ENCODE assay signal across 21 cellular contexts in genomic region chr15:43932907-43933306, GRCh38.
A peak's percentile ranks its signal among the peaks of the same experiment; 100 is the strongest.
DNase-seq lines count a peak whose midpoint lies in the region; ATAC-seq, FAIRE-seq and TF ChIP-seq lines count a peak whose summit lies in the region.
"Had no signal": no experiment of that assay in that cellular context is flagged by ENCODE, and none has a peak within 500 bp of the region (broad histone marks: within the 10 kb centered on the region; RNA-seq: fewer than 3 reads in every experiment).

No MANE protein-coding gene starts in this region.

- H3K27ac ChIP-seq in IMR-90 (ENCODE audit: insufficient read depth, low read length) = no peak overlapping the region
- no peak overlapping the region for H3K27ac ChIP-seq in neural cell (ENCODE audit: low read length)
- no peak overlapping the region for H3K27ac ChIP-seq in pancreas
- H3K27ac ChIP-seq: colonic mucosa had no signal

- DNase-seq in AG20443 (ENCODE audit: low spot score) = peak; percentile 49
- no peak for DNase-seq in IMR-90
- DNase-seq in astrocyte of the spinal cord (ENCODE audit: low read depth, low spot score) = peak; percentile 14
- DNase-seq in cerebellar nuclear complex (lab: John Stamatoyannopoulos, UW) = no peak
- no peak for DNase-seq in SIG-M5 treated with dmso at 0.1 percent for 504 hours (lab: John Stamatoyannopoulos, UW; ENCODE audit: unreplicated experiment)
- no peak for DNase-seq in pancreas
- DNase-seq: activated CD4-positive, alpha-beta T cell treated with anti-CD3 and anti-CD28 coated beads, Interleukin-2, amount 50 U/mL, for 4 hours; activated naive CD4-positive, alpha-beta T cell treated with Interleukin-2 at 50 U/mL for 16 hours; activated T-cell treated with anti-CD3 and anti-CD28 coated beads for 4 hours; aorta; colonic mucosa; COR-L47; KBM-7; left colon; NCI-H1048; stimulated activated naive CD8-positive, alpha-beta T cell treated with anti-CD3 and anti-CD28 coated beads, Interleukin-15, amount 100 ng/mL, for 72 hours; T-helper 1 cell had no signal

- H4K5ac ChIP-seq in IMR-90 (ENCODE audit: low read depth, low read length) = no peak overlapping the region

- POLR2A ChIA-PET in IMR-90 (lab: Charles Lee; ENCODE audit: unreplicated experiment) = no interaction called here

- TF ChIP-seq CTCF in IMR-90 (conservative IDR thresholded peaks at IDR 0.05; ENCODE audit: low read depth, low read length) = no peak
- TF ChIP-seq CTCF in astrocyte of the spinal cord (IDR thresholded peaks at IDR 0.05; ENCODE audit: low read depth, low read length) = no peak
- TF ChIP-seq CTCF in neural cell (IDR thresholded peaks at IDR 0.05; ENCODE audit: poor library complexity, severe bottlenecking) = no peak
- TF ChIP-seq CTCF in pancreas (IDR thresholded peaks at IDR 0.05) = no peak

- H3K4me1 ChIP-seq in IMR-90 (ENCODE audit: control insufficient read depth, insufficient read depth, low read length) (peaks cover 5% of the 10 kb centered on the region; the same call in 1 of the 2 replicates), pancreas (no peaks in the 10 kb centered on the region)
- H3K4me1 ChIP-seq: colonic mucosa had no signal

- TF ChIP-seq EP300 in neural cell (conservative IDR thresholded peaks at IDR 0.05; ENCODE audit: poor library complexity, severe bottlenecking) = no peak

- intact Hi-C loops in IMR-90 (cut with micrococcal nuclease) (no loop called here), pancreas (cut with DNase I) (no loop called here)

- no peak overlapping the region for H3K4ac ChIP-seq in IMR-90 (ENCODE audit: low read depth, low read length)

- no peak overlapping the region for H2BK20ac ChIP-seq in IMR-90 (ENCODE audit: low read depth, low read length)

- CTCF ChIA-PET in IMR-90 (lab: Yijun Ruan, JAX) = no interaction called here

- no peak overlapping the region for H3K14ac ChIP-seq in IMR-90 (replicated peaks; ENCODE audit: low read depth, low read length)

- H2AFZ ChIP-seq in IMR-90 (replicated peaks; ENCODE audit: low read length, poor library complexity) = no peak overlapping the region
- no peak overlapping the region for H2AFZ ChIP-seq in neural cell (ENCODE audit: low read depth, low read length)

- H4K20me1 ChIP-seq in IMR-90 (ENCODE audit: insufficient read depth, low read length) (no peaks in the 10 kb centered on the region), neural cell (ENCODE audit: insufficient read depth) (no peaks in the 10 kb centered on the region)

- no peak overlapping the region for H2BK15ac ChIP-seq in IMR-90 (ENCODE audit: low read depth, low read length)

- TF ChIP-seq RAD21 in IMR-90 (IDR thresholded peaks at IDR 0.05; ENCODE audit: low read length) (no peak), neural cell (conservative IDR thresholded peaks at IDR 0.05) (no peak)

- no peak overlapping the region for H4K8ac ChIP-seq in IMR-90 (ENCODE audit: low read depth in 2 of 2, low read length in 2 of 2)

- no peak overlapping the region for H2BK120ac ChIP-seq in IMR-90 (ENCODE audit: low read depth, low read length)

- TF ChIP-seq POLR2A in IMR-90 (IDR thresholded peaks at IDR 0.05; ENCODE audit: low read depth, low read length) = no peak

- H2BK5ac ChIP-seq in IMR-90 (ENCODE audit: low read depth, low read length, poor library complexity, severe bottlenecking) = no peak overlapping the region

- H3K27me3 ChIP-seq in IMR-90 (ENCODE audit: control insufficient read depth, insufficient read depth, low read length) (no peaks in the 10 kb centered on the region), neural cell (ENCODE audit: insufficient read depth, low read depth, low read length) (no peaks in the 10 kb centered on the region), pancreas (no peaks in the 10 kb centered on the region)
- H3K27me3 ChIP-seq: colonic mucosa had no signal

- H3K9me3 ChIP-seq in IMR-90 (ENCODE audit: control insufficient read depth, insufficient read depth, low read length) (no peaks in the 10 kb centered on the region), neural cell (ENCODE audit: low read length) (no peaks in the 10 kb centered on the region), pancreas (no peaks in the 10 kb centered on the region)
- H3K9me3 ChIP-seq: colonic mucosa had no signal

- H3K23ac ChIP-seq in IMR-90 (ENCODE audit: low read depth, low read length) = no peak overlapping the region

- H3K18ac ChIP-seq in IMR-90 (ENCODE audit: low read depth, low read length) = no peak overlapping the region

- H3K9me1 ChIP-seq in IMR-90 (ENCODE audit: insufficient read depth, low read length) = peaks cover 15% of the 10 kb centered on the region; the same call in 1 of the 2 replicates

- no CpG with 5 or more reads among the region's 3 CpGs for WGBS in IMR-90 (ENCODE audit: extremely low coverage in 2 of 2, insufficient read length in 1 of 2), 2 experiments
- 51 to 52% methylated on average over 3 of the region's 3 CpGs for WGBS in pancreas, 2 donors

- 0 out of 2 replicates have a peak overlapping the region, but pooled peaks have one; percentile 10 for H2AK5ac ChIP-seq in IMR-90 (ENCODE audit: low read depth, low read length)

- H3K4me3 ChIP-seq in IMR-90 (ENCODE audit: insufficient read depth, low read depth, low read length) = no peak overlapping the region
- no peak overlapping the region for H3K4me3 ChIP-seq in astrocyte of the spinal cord (ENCODE audit: low read depth, low read length)
- peak overlapping the region; percentile 17 for H3K4me3 ChIP-seq in neural cell (ENCODE audit: low read length)
- no peak overlapping the region for H3K4me3 ChIP-seq in pancreas
- H3K4me3 ChIP-seq: colonic mucosa had no signal

- H3K36me3 ChIP-seq in IMR-90 (ENCODE audit: control insufficient read depth, insufficient read depth, low read length) (no peaks in the 10 kb centered on the region), neural cell (ENCODE audit: insufficient read depth, low read length) (no peaks in the 10 kb centered on the region), pancreas (no peaks in the 10 kb centered on the region)
- H3K36me3 ChIP-seq: colonic mucosa had no signal

- H3K9ac ChIP-seq in IMR-90 (ENCODE audit: low read depth, low read length) (no peak overlapping the region), neural cell (ENCODE audit: low read length) (no peak overlapping the region)

- in situ Hi-C loops in IMR-90 (cut with MboI; ENCODE audit: low sequenced_read_pairs) (no loop called here), astrocyte of the spinal cord (cut with HindIII; ENCODE audit: low sequenced_read_pairs) (no loop called here)

- no TSS peak for BruUV-seq in IMR-90 (replicated peaks; lab: Mats Ljungman, UMichigan)

- ATAC-seq in IMR-90 (ENCODE audit: low read depth) = no peak
- no peak for ATAC-seq in HG03442 (IDR thresholded peaks at IDR 0.05; ENCODE audit: unreplicated experiment)
- ATAC-seq in pancreas = no peak
- ATAC-seq: left colon; stimulated activated naive CD8-positive, alpha-beta T cell treated with anti-CD3 and anti-CD28 coated beads, Interleukin-15, amount 100 ng/mL, for 72 hours had no signal

- FAIRE-seq in pancreas (lab: Jason Lieb, UNC) = no peak
- FAIRE-seq: frontal cortex, G401.6 had no signal

- no peaks in the 10 kb centered on the region for H3K9me2 ChIP-seq in neural cell (ENCODE audit: insufficient read depth, low read length)

- H4K91ac ChIP-seq in IMR-90 (ENCODE audit: insufficient read depth, low read depth, low read length) = no peak overlapping the region

- dilution Hi-C loops in IMR-90 (cut with HindIII; ENCODE audit: low sequenced_read_pairs, unreplicated experiment) = no loop called here

- no peaks in the 10 kb centered on the region for H3K79me2 ChIP-seq in neural cell (replicated peaks; ENCODE audit: insufficient read depth, low read length)

- no peak overlapping the region for H3K56ac ChIP-seq in IMR-90 (ENCODE audit: extremely low read depth, insufficient read depth, low read length)

- H3K79me1 ChIP-seq in IMR-90 (ENCODE audit: low read depth in 1 of 2, low read length in 2 of 2) = no peaks in the 10 kb centered on the region

- no peak overlapping the region for H2AK9ac ChIP-seq in IMR-90 (replicated peaks; ENCODE audit: low read depth, low read length, poor library complexity)

- no peaks in the 10 kb centered on the region for H3F3A ChIP-seq in neural cell (ENCODE audit: insufficient read depth, low read length, poor library complexity, severe bottlenecking)

- H3K4me2 ChIP-seq in IMR-90 (ENCODE audit: low read depth, low read length) (no peak overlapping the region), neural cell (ENCODE audit: low read length) (no peak overlapping the region)

TF ChIP-seq in IMR-90, 13 proteins besides CTCF, POLR2A, EP300 and RAD21:
- TF ChIP-seq CHD1 (IDR thresholded peaks at IDR 0.05; ENCODE audit: low read depth, low read length) = no peak
- TF ChIP-seq MXI1 (IDR thresholded peaks at IDR 0.05; ENCODE audit: borderline replicate concordance, low read depth, low read length) = no peak

TF ChIP-seq in neural cell, 6 proteins besides CTCF, POLR2A, EP300 and RAD21 (continues in another document):
- TF ChIP-seq SMC3 (conservative IDR thresholded peaks at IDR 0.05; ENCODE audit: poor library complexity) = no peak
- TF ChIP-seq REST (IDR thresholded peaks at IDR 0.05; ENCODE audit: borderline replicate concordance) = no peak
- TF ChIP-seq MXI1 (conservative IDR thresholded peaks at IDR 0.05; ENCODE audit: poor library complexity, severe bottlenecking) = no peak
- no peak for TF ChIP-seq EZH2 (IDR thresholded peaks at IDR 0.05; ENCODE audit: borderline replicate concordance, insufficient read depth, low read length, poor library complexity, severe bottlenecking)
- TF ChIP-seq POLR2AphosphoS5 (IDR thresholded peaks at IDR 0.05) = no peak

Comparison
In these comparisons a context has a peak if more than half of its experiments do, and no peak if none do; other contexts are left out.
1. DNase-seq: peak in AG20443 (single experiment) and astrocyte of the spinal cord (single experiment); none in IMR-90 (single experiment), cerebellar nuclear complex (0 of 2), SIG-M5 treated with dmso at 0.1 percent for 504 hours (single experiment) and pancreas (0 of 6).